ENCODE assay signal across 2 cellular contexts in genomic region chr19:35157431-35157830, GRCh38.
TF ChIP-seq lines count a peak whose summit lies in the region.

No MANE protein-coding gene starts in this region.

TF ChIP-seq in K562, 482 proteins besides CTCF, POLR2A, EP300 and RAD21:
- no peak for TF ChIP-seq E2F4 (CRISPR knock-in tag; IDR thresholded peaks at IDR 0.05; ENCODE audit: low read depth)
- TF ChIP-seq MCM2 (IDR thresholded peaks at IDR 0.05; ENCODE audit: low read depth): no peak
- peak; percentile 49 for TF ChIP-seq RBM25 (IDR thresholded peaks at IDR 0.05; ENCODE audit: low read depth, low read length, severe bottlenecking)
- TF ChIP-seq FOSL1 (tag; conservative IDR thresholded peaks at IDR 0.05): no peak

TF ChIP-seq in GM23338, 12 proteins besides CTCF, POLR2A, EP300 and RAD21:
- TF ChIP-seq ZNF462 (CRISPR knock-in tag; IDR thresholded peaks at IDR 0.05) (no peak), ZNF331 (CRISPR knock-in tag; IDR thresholded peaks at IDR 0.05; ENCODE audit: low read depth) (no peak), CREB1 (CRISPR knock-in tag; IDR thresholded peaks at IDR 0.05; ENCODE audit: low read depth) (no peak), EZH2 (IDR thresholded peaks at IDR 0.05; ENCODE audit: low read depth, unreplicated experiment) (no peak), REST (IDR thresholded peaks at IDR 0.05; ENCODE audit: unreplicated experiment) (no peak), ETS1 (IDR thresholded peaks at IDR 0.05) (no peak), JUNB (IDR thresholded peaks at IDR 0.05; ENCODE audit: unreplicated experiment) (no peak), ZNF114 (CRISPR knock-in tag; IDR thresholded peaks at IDR 0.05) (no peak), POLR2AphosphoS5 (IDR thresholded peaks at IDR 0.05; ENCODE audit: low read depth) (no peak), STAT1 (IDR thresholded peaks at IDR 0.05; ENCODE audit: unreplicated experiment) (no peak), EZH2phosphoT487 (IDR thresholded peaks at IDR 0.05; ENCODE audit: unreplicated experiment) (no peak)
